Comparison of ENCODE assay signal across 8 cellular contexts in the genomic region with DNA sequence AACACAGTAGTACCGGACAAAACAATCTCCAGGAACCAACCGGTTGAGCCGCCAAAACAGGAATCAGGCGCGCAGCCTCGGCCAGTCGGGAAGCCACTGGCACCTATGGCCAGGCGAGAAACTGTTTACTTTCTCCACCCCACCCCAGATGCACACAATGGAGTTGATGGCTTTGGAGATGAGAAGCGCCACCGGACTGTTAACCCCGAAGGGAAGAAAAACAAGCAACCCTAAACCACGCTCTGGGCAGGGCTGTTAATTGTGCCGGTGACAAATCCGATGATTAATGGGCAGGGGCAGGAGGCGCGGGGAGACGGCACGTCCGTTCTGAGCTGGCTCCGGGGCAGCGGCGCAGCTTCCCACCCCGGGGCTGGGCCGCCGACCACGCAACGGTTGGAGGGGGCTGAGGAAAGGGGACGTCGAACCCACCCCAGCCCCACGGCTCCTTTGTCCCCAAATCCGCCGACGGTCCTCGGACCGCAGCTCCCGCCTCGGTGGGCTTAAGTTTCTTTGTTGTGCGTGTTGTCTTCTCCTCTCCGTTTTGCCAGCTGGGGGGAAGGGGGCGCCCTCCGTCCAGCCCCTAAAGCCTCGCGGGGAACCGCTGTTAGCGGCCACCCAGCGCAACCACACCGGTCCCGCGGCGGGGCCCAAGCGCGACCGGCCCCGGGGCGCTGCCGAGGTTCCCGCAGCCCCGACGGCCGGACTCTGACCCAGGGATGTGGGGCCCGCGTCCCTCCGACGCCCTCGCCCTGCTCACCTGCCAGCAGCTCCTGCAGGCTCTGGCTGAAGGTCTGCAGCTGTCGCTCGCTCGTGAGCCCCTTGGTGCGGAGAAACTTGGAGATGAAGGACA. TPM values are rescaled to one million over a fixed set of nuclear protein-coding genes. Genes with fewer than 3 reads are reported as not detected.
A peak's percentile ranks its signal among the peaks of the same experiment; 100 is the strongest.
DNase-seq lines count a peak whose midpoint lies in the region; ATAC-seq, FAIRE-seq and TF ChIP-seq lines count a peak whose summit lies in the region.

No MANE protein-coding gene starts in this region.

- DNase-seq in AG04450 (ENCODE audit: low read depth, low spot score) (no peak), NCI-H1105 treated with DMSO at 0.1 percent for 48 hours (lab: John Stamatoyannopoulos, UW) (peak; percentile 81), WTC11 (ENCODE audit: low spot score) (peak; percentile 29), bronchial epithelial cell (ENCODE audit: low read depth) (peak; percentile 60), kidney tubule cell (ENCODE audit: low spot score) (peak; percentile 79)
- DNase-seq in stimulated activated CD4-positive, alpha-beta T cell treated with anti-CD3 and anti-CD28 coated beads, Interleukin-15, amount 100 ng/mL, for 48 hours (ENCODE audit: low read depth in 2 of 2): peak; percentile 28 to 41

- H3K27me3 Mint-ChIP-seq in WTC11 (ENCODE audit: low read depth): no peaks in the 10 kb centered on the region

- ATAC-seq in WTC11 (no peak), GM21529 (IDR thresholded peaks at IDR 0.05; ENCODE audit: unreplicated experiment) (no peak)

- H3K4me1 Mint-ChIP-seq in WTC11: peaks cover 66% of the 10 kb centered on the region

- H3K9me3 Mint-ChIP-seq in WTC11: no peaks in the 10 kb centered on the region

- CTCF ChIA-PET in AG04450 (lab: Charles Lee) (interaction anchor here (0.6 to 5.5 kb wide), 18 partner anchors 8 to 763 kb away, joined by 3 to 57 read pairs (median 4); no protein-coding TSS in a partner anchor), WTC11 (lab: Charles Lee) (interaction anchor here (0.9 to 3.7 kb wide), 11 partner anchors 11 to 763 kb away, joined by 3 to 50 read pairs (median 4); no protein-coding TSS in a partner anchor)

- peak; percentile 40 for TF ChIP-seq POLR2A in GM19099 (IDR thresholded peaks at IDR 0.05; ENCODE audit: extremely low read depth, insufficient read length, low read depth)

- peak overlapping the region; percentile 95 for H3K27ac ChIP-seq in AG04450 (ENCODE audit: low read depth, low read length)

- POLR2A ChIA-PET in AG04450 (lab: Yijun Ruan, JAX): interaction anchor here (0.8 to 3.4 kb wide), 50 partner anchors 8 to 763 kb away, joined by 3 to 55 read pairs (median 5); no protein-coding TSS in a partner anchor
- POLR2A ChIA-PET in WTC11 (lab: Charles Lee): interaction anchor here (0.8 to 3.5 kb wide), 23 partner anchors 10 to 785 kb away, joined by 3 to 67 read pairs (median 4); no protein-coding TSS in a partner anchor

- FAIRE-seq in bronchial epithelial cell (lab: Jason Lieb, UNC): no peak

- H3K9me3 ChIP-seq in AG04450 (ENCODE audit: control insufficient read depth, insufficient read depth, low read length): no peaks in the 10 kb centered on the region; the same call in 1 of the 2 replicates

- H3K4me3 Mint-ChIP-seq in WTC11: peak overlapping the region; percentile 99

- peak overlapping the region; percentile 91 for H3K27ac Mint-ChIP-seq in WTC11

- H3K4me3 ChIP-seq in AG04450 (ENCODE audit: low read depth, low read length) (peak overlapping the region; percentile 98), bronchial epithelial cell (ENCODE audit: low read depth, low read length) (peak overlapping the region; percentile 98)

- no peaks in the 10 kb centered on the region for H3K27me3 ChIP-seq in AG04450 (ENCODE audit: control insufficient read depth, insufficient read depth, low read length)
- H3K27me3 ChIP-seq in bronchial epithelial cell (ENCODE audit: control insufficient read depth, insufficient read depth, low read length): no peaks in the 10 kb centered on the region

- TF ChIP-seq CTCF in AG04450 (IDR thresholded peaks at IDR 0.05; ENCODE audit: low read depth, low read length) (no peak), WTC11 (IDR thresholded peaks at IDR 0.05) (no peak), bronchial epithelial cell (IDR thresholded peaks at IDR 0.05; ENCODE audit: insufficient read depth, low read length, severe bottlenecking) (no peak)

- no peaks in the 10 kb centered on the region for H3K36me3 ChIP-seq in bronchial epithelial cell (ENCODE audit: control insufficient read depth, insufficient read depth, low read length)

- H3K36me3 Mint-ChIP-seq in WTC11: peaks cover 28% of the 10 kb centered on the region

TF ChIP-seq in WTC11, 78 proteins besides CTCF, POLR2A, EP300 and RAD21 (continues in another document):
- TF ChIP-seq ARID4B (CRISPR knock-in tag; IDR thresholded peaks at IDR 0.05; ENCODE audit: borderline replicate concordance) (0 out of 2 replicates have a peak, but pooled peaks have one; percentile 25), GRHL2 (CRISPR knock-in tag; IDR thresholded peaks at IDR 0.05; ENCODE audit: insufficient replicate concordance, severe bottlenecking) (no peak), ZNF532 (CRISPR knock-in tag; IDR thresholded peaks at IDR 0.05; ENCODE audit: borderline replicate concordance) (no peak), PRRX2 (CRISPR knock-in tag; IDR thresholded peaks at IDR 0.05) (no peak), SOX15 (CRISPR knock-in tag; IDR thresholded peaks at IDR 0.05) (no peak), ELF4 (CRISPR knock-in tag; IDR thresholded peaks at IDR 0.05; ENCODE audit: low read depth) (no peak), ZNF263 (CRISPR knock-in tag; IDR thresholded peaks at IDR 0.05; ENCODE audit: low read depth) (no peak), ZNF423 (CRISPR knock-in tag; IDR thresholded peaks at IDR 0.05) (no peak), ESRRA (CRISPR knock-in tag; IDR thresholded peaks at IDR 0.05; ENCODE audit: borderline replicate concordance) (no peak), HMGA2 (CRISPR knock-in tag; IDR thresholded peaks at IDR 0.05) (no peak)
- TF ChIP-seq, protein P1, sequence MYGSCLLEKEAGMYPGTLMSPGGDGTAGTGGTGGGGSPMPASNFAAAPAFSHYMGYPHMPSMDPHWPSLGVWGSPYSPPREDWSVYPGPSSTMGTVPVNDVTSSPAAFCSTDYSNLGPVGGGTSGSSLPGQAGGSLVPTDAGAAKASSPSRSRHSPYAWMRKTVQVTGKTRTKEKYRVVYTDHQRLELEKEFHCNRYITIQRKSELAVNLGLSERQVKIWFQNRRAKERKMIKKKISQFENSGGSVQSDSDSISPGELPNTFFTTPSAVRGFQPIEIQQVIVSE (CRISPR knock-in tag; IDR thresholded peaks at IDR 0.05; ENCODE audit: borderline replicate concordance): 0 out of 2 replicates have a peak, but pooled peaks have one; percentile 19

RNA-seq across cellular contexts. Expression of gene BTG1, which starts 0.8 kb away (rescaled TPM):
- polyA plus RNA-seq in AG04450 (2011; rRNA removed): 88.8 and 89.7 TPM in 2 replicates
- polyA minus RNA-seq in AG04450 (2011; rRNA and poly(A)+ RNA removed): 98.1 and 123 TPM in 2 replicates
- total RNA-seq in WTC11 (2021) (26.7 to 32.0 TPM (median 31.2 TPM) in 3 replicates), bronchial epithelial cell (10.9 and 14.7 TPM in 2 replicates)
